ENCODE assay signal across 21 cellular contexts in genomic region chr7:22187691-22188348, GRCh38.
"Had no signal": no experiment of that assay in that cellular context is flagged by ENCODE, and none has a peak within 500 bp of the region (broad histone marks: within the 10 kb centered on the region; RNA-seq: fewer than 3 reads in every experiment).

No MANE protein-coding gene starts in this region.

- ATAC-seq: Panc1, PC-3 had no signal

- H3K4me3 ChIP-seq: MG63 had no signal

- H3K9ac ChIP-seq: SK-N-SH had no signal

- H3K27ac ChIP-seq: RWPE1 had no signal

- DNase-seq: Karpas-422, KG1, MG63, NCI-H1092 treated with DMSO at 0.1 percent for 48 hours, NCI-H1436, NCI-H187, NCI-H2029, NCI-H2081 treated with DMSO at 0.1 percent for 48 hours, NCI-H2171, NCI-H226, NCI-H446, NCI-H510A, NCI-H524 treated with DMSO at 0.1 percent for 48 hours, NCI-H69, NCI-H774, PC-3, SHP77, SK-N-SH, SW 1271 had no signal

- H3K9me3 ChIP-seq: MG63, SK-N-SH had no signal

- H3K4me2 ChIP-seq: SK-N-SH had no signal

- H3K36me3 ChIP-seq: MG63 had no signal
